ENCODE assay signal across 14 cellular contexts in the genomic region with DNA sequence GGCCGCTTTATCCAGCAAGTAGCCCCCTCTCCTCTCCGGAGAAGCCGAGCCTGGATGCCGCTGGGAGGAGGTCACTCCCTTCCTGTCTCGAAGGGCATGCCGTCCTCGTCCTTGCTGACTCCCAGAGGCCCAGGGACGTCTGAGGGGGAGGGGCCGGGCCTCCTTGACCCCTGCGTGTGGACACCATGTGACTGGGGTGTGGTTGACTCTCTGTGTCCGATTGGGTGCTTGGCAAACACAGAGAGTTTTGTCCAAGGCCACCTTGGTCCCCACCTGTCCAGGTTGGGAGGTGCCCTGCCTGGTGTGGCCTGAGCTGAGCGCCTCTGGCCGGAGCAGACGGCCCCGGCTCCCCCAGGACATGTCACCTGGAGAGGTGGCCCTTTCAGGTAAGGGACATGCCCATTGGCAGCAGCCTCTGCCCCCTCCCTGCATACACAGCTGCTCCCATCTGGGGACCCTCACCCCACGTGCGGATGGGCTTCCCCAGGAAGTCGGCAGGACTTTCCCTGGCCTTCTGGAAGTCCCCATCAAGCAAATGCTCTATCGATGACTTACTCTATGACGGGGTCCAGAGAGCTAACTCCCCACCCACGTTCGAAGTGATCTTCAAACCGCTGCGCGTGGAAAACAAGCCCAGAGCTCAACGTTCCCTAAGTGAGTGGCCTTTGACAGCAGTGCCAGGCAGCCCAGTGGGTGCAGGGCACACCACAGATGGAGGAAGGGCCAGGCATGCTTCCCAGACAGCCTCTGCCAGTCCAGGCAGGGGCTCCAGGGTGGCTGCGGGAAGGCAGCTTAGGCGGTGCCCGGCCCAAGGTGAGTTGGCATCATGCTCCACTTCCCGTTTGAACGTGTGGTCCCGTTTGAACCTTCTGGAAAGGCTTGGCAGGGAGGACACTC. TPM values are rescaled to one million over a fixed set of nuclear protein-coding genes. Genes with fewer than 3 reads are reported as not detected.
DNase-seq lines count a peak whose midpoint lies in the region; ATAC-seq and TF ChIP-seq lines count a peak whose summit lies in the region.
"Had no signal": no experiment of that assay in that cellular context is flagged by ENCODE, and none has a peak within 500 bp of the region (broad histone marks: within the 10 kb centered on the region; RNA-seq: fewer than 3 reads in every experiment).

A gene (plus strand): TSS at position 634 of the 897 bp plus-strand sequence. CDS start 1,912 bp downstream, outside the sequence.

- H3K4me3 ChIP-seq in Caco-2 (ENCODE audit: low read depth, low read length): no peak within 1 kb of the TSS
- H3K4me3 ChIP-seq: mucosa of descending colon, uterus had no signal

- CTCF ChIA-PET in Caco-2 (lab: Charles Lee): interaction anchor here (1.9 kb wide), 1 partner anchor 24 kb away, joined by 5 read pairs; no protein-coding TSS in a partner anchor

- H3K27me3 Mint-ChIP-seq in Caco-2 (ENCODE audit: insufficient read depth, unreplicated experiment): no peaks in the 10 kb centered on the region

- no peaks in the 10 kb centered on the region for H3K36me3 ChIP-seq in Caco-2 (ENCODE audit: control insufficient read depth, insufficient read depth, low read length)
- H3K36me3 ChIP-seq: uterus had no signal

- BruUV-seq in Caco-2 (replicated peaks; lab: Mats Ljungman, UMichigan): no TSS peak

- peaks cover 19% of the 10 kb centered on the region for H3K4me1 ChIP-seq in Caco-2

- peaks cover 15% of the 10 kb centered on the region for H3K4me1 Mint-ChIP-seq in Caco-2 (ENCODE audit: low read depth, unreplicated experiment)
- H3K4me1 Mint-ChIP-seq: central memory CD8-positive, alpha-beta T cell had no signal

- DNase-seq in Caco-2 (peak in 1 of 2 experiments; percentile 47), cerebellum (ENCODE audit: low spot score) (peak; percentile 72), pons (ENCODE audit: low spot score) (peak; percentile 34), iPS-NIHi11 (ENCODE audit: low spot score) (no peak), COLO829 (ENCODE audit: low spot score) (no peak), omental fat pad (ENCODE audit: low spot score) (no peak), SIG-M5 (lab: John Stamatoyannopoulos, UW) (no peak)
- DNase-seq: activated CD4-positive, alpha-beta T cell treated with anti-CD3 and anti-CD28 coated beads, Interleukin-2, amount 50 U/mL, for 4 hours; DMS 273 treated with DMSO at 0.1 percent for 48 hours; foreskin melanocyte; mucosa of descending colon; uterus had no signal

- H3K4me3 Mint-ChIP-seq in Caco-2 (ENCODE audit: unreplicated experiment): peak within 1 kb of the TSS; percentile 32
- H3K4me3 Mint-ChIP-seq: central memory CD8-positive, alpha-beta T cell had no signal

- intact Hi-C loops in Caco-2 (cut with micrococcal nuclease; ENCODE audit: unreplicated experiment): no loop called here

- no peak for TF ChIP-seq CTCF in Caco-2 (IDR thresholded peaks at IDR 0.05; ENCODE audit: insufficient read depth in 1 of 2, low read depth in 1 of 2, low read length in 1 of 2, severe bottlenecking in 1 of 2, unreplicated experiment in 1 of 2)
- no peak for TF ChIP-seq CTCF in omental fat pad (IDR thresholded peaks at IDR 0.05)

- peak within 1 kb of the TSS; percentile 66 for H3K27ac Mint-ChIP-seq in Caco-2 (ENCODE audit: unreplicated experiment)

- no peaks in the 10 kb centered on the region for H3K9me3 ChIP-seq in Caco-2
- H3K9me3 ChIP-seq: mucosa of descending colon, uterus had no signal

- no peaks in the 10 kb centered on the region for H3K27me3 ChIP-seq in Caco-2 (replicated peaks; ENCODE audit: control insufficient read depth, insufficient read depth, low read length)
- H3K27me3 ChIP-seq: uterus had no signal

- peaks cover 4% of the 10 kb centered on the region for H3K9me3 Mint-ChIP-seq in Caco-2 (ENCODE audit: unreplicated experiment)
- H3K9me3 Mint-ChIP-seq: central memory CD8-positive, alpha-beta T cell had no signal

- ATAC-seq in GM19463 (IDR thresholded peaks at IDR 0.05; ENCODE audit: unreplicated experiment): peak; percentile 54
- no peak for ATAC-seq in omental fat pad (ENCODE audit: low FRiP score)
- ATAC-seq: mucosa of descending colon had no signal

- POLR2A ChIA-PET in Caco-2 (lab: Charles Lee): no interaction called here

- peaks cover 5% of the 10 kb centered on the region for H3K36me3 Mint-ChIP-seq in Caco-2 (ENCODE audit: insufficient read depth, unreplicated experiment)

RNA-seq across cellular contexts. Expression of the gene that starts here (rescaled TPM):
- 0.12 and 0.66 TPM in 2 replicates for total RNA-seq in Caco-2 (2022)
- 1.4 TPM for total RNA-seq in cerebellum
- 1 to 10 TPM in 1 of 4 donors, under 1 TPM in 3; 0.69 to 1.6 (median 0.85) TPM for total RNA-seq in omental fat pad

Comparison
In these comparisons a context has a peak if more than half of its experiments do, and no peak if none do; other contexts are left out.
1. DNase-seq: peak in cerebellum (single experiment) and pons (single experiment); none in iPS-NIHi11 (single experiment), COLO829 (single experiment), omental fat pad (single experiment) and SIG-M5 (single experiment).